In genomic region chr7:71255537-71256178, GRCh38 we compare ENCODE assay signal across 25 cellular contexts.
"Had no signal": no experiment of that assay in that cellular context is flagged by ENCODE, and none has a peak within 500 bp of the region (broad histone marks: within the 10 kb centered on the region; RNA-seq: fewer than 3 reads in every experiment).

No MANE protein-coding gene starts in this region.

- H3K36me3 ChIP-seq: gastrocnemius medialis, left lung, prostate gland, right atrium auricular region, suprapubic skin, transverse colon, upper lobe of right lung, uterus had no signal

- H3K9me3 ChIP-seq: gastrocnemius medialis, prostate gland, right atrium auricular region, suprapubic skin, upper lobe of right lung, uterus had no signal

- ATAC-seq: effector memory CD8-positive, alpha-beta T cell; gastrocnemius medialis; left cardiac atrium; left lung; naive thymus-derived CD4-positive, alpha-beta T cell; sciatic nerve; stimulated activated naive CD8-positive, alpha-beta T cell treated with anti-CD3 and anti-CD28 coated beads, Interleukin-15, amount 100 ng/mL, for 72 hours; upper lobe of right lung had no signal

- H3K4me1 ChIP-seq: gastrocnemius medialis, left lung, prostate gland, right atrium auricular region, suprapubic skin, transverse colon, upper lobe of right lung, uterus had no signal

- H3K27me3 ChIP-seq: gastrocnemius medialis, left lung, right atrium auricular region, suprapubic skin, transverse colon, upper lobe of right lung, uterus had no signal

- H3K4me3 ChIP-seq: coronary artery, gastrocnemius medialis, left lung, prostate gland, right atrium auricular region, smooth muscle cell, suprapubic skin, transverse colon, upper lobe of right lung, uterus had no signal

- DNase-seq: dermis blood vessel endothelial cell; effector memory CD8-positive, alpha-beta T cell; gastrocnemius medialis; left cardiac atrium; left lung; mesenchymal stem cell; midbrain; naive thymus-derived CD4-positive, alpha-beta T cell; nucleus accumbens; stimulated activated CD4-positive, alpha-beta T cell treated with anti-CD3 and anti-CD28 coated beads, Interleukin-12 subunit alpha, Interleukin-12 subunit beta, amount 100 ng/mL, for 4 hours; stimulated activated CD4-positive, alpha-beta T cell treated with anti-CD3 and anti-CD28 coated beads, Interleukin-1b, Interleukin-23, amount 100 ng/mL, for 48 hours; stimulated activated CD4-positive, alpha-beta T cell treated with anti-CD3 and anti-CD28 coated beads, Interleukin-4, amount 100 ng/mL, for 1 hour; stimulated activated CD8-positive, alpha-beta memory T cell treated with anti-CD3 and anti-CD28 coated beads, Interleukin-4, amount 100 ng/mL, for 48 hours; stimulated activated naive CD4-positive, alpha-beta T cell; stimulated activated naive CD8-positive, alpha-beta T cell treated with anti-CD3 and anti-CD28 coated beads, Interleukin-15, amount 100 ng/mL, for 72 hours; transverse colon; upper lobe of right lung; uterus had no signal

- H3K27ac ChIP-seq: coronary artery, gastrocnemius medialis, left lung, prostate gland, right atrium auricular region, suprapubic skin, transverse colon, upper lobe of right lung, uterus had no signal

- H3K4me2 ChIP-seq: smooth muscle cell had no signal

- FAIRE-seq: islet of Langerhans had no signal
